30 cellular contexts compared by ENCODE assay signal in the genomic region with DNA sequence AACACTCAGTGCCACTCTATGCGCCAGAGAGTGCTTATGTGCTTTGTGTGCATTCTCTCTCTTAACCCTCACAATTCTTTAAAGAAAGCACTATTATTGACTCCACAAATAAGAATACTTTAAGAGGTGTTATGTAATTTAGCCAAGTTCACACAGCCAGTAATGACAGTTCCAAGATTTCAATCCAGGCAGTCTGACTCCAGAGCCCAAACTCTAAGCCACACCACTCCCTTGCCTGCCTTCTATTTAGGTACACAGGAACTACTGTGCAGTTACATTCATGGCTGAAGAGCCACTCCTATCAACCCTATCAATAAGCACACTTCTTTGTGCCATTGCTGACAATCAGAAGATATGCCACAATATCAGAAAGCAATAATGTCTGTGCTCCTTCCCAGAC.
"Had no signal": no experiment of that assay in that cellular context is flagged by ENCODE, and none has a peak within 500 bp of the region (broad histone marks: within the 10 kb centered on the region; RNA-seq: fewer than 3 reads in every experiment).

No MANE protein-coding gene starts in this region.

- H3K9me3 ChIP-seq: ascending aorta, breast epithelium, esophagus muscularis mucosa, gastrocnemius medialis had no signal

- H3K4me3 ChIP-seq: ascending aorta, breast epithelium, esophagus muscularis mucosa, gastrocnemius medialis had no signal

- H3K36me3 Mint-ChIP-seq: activated CD4-positive, alpha-beta memory T cell treated with anti-CD3 and anti-CD28 coated beads for 36 hours; activated CD8-positive, alpha-beta memory T cell treated with anti-CD3 and anti-CD28 coated beads, Interleukin-2, amount 10 ng/mL, durations not matched to agents 7 days and 5 days; activated naive CD4-positive, alpha-beta T cell treated with anti-CD3 and anti-CD28 coated beads, Interleukin-2, amount 10 ng/mL, durations not matched to agents 7 days and 5 days; activated naive CD4-positive, alpha-beta T cell treated with anti-CD3 and anti-CD28 coated beads, Interleukin-2, amount 50 U/mL, for 72 hours; activated naive CD8-positive, alpha-beta T cell treated with anti-CD3 and anti-CD28 coated beads, Interleukin-2, amount 10 ng/mL, durations not matched to agents 7 days and 5 days; brain had no signal

- H3K27ac Mint-ChIP-seq: activated CD4-positive, alpha-beta memory T cell treated with anti-CD3 and anti-CD28 coated beads for 36 hours; activated CD4-positive, alpha-beta T cell treated with anti-CD3 and anti-CD28 coated beads for 36 hours; activated CD4-positive, alpha-beta T cell treated with anti-CD3 and anti-CD28 coated beads, Interleukin-2, amount 10 ng/mL, durations not matched to agents 24 days and 14 days; activated CD8-positive, alpha-beta memory T cell treated with anti-CD3 and anti-CD28 coated beads, Interleukin-2, amount 10 ng/mL, durations not matched to agents 7 days and 5 days; activated CD8-positive, alpha-beta T cell treated with anti-CD3 and anti-CD28 coated beads, Interleukin-2, amount 10 ng/mL, durations not matched to agents 7 days and 5 days; activated naive CD4-positive, alpha-beta T cell treated with anti-CD3 and anti-CD28 coated beads, Interleukin-2, amount 10 ng/mL, durations not matched to agents 7 days and 5 days; activated naive CD4-positive, alpha-beta T cell treated with anti-CD3 and anti-CD28 coated beads, Interleukin-2, amount 50 U/mL, for 72 hours; activated naive CD8-positive, alpha-beta T cell treated with anti-CD3 and anti-CD28 coated beads, Interleukin-2, amount 10 ng/mL, durations not matched to agents 7 days and 5 days; activated T-helper 1 cell treated with anti-CD3 and anti-CD28 coated beads, Interleukin-12 subunit alpha, Interleukin-12 subunit beta, Interleukin-2, Interleukin-4 antibody, amounts not matched to agents 30 ng/mL and 10 ng/mL and 1 ng/mL, durations not matched to agents 14 hours and 24 hours and 36 hours; activated T-helper 2 cell treated with anti-CD3 and anti-CD28 coated beads, Interferon-gamma antibody, Interleukin-2, Interleukin-4, amounts not matched to agents 10 μg/mL and 5 μg/mL and 100 μg/mL, durations not matched to agents 14 hours and 24 hours and 36 hours; effector memory CD8-positive, alpha-beta T cell had no signal

- H3K4me1 ChIP-seq: breast epithelium had no signal

- ATAC-seq: activated CD4-positive, alpha-beta T cell treated with anti-CD3 and anti-CD28 coated beads for 36 hours; activated CD8-positive, alpha-beta memory T cell treated with anti-CD3 and anti-CD28 coated beads, Interleukin-2, amount 10 ng/mL, durations not matched to agents 7 days and 5 days; activated CD8-positive, alpha-beta T cell treated with anti-CD3 and anti-CD28 coated beads, Interleukin-2, amount 10 ng/mL, durations not matched to agents 7 days and 5 days; activated naive CD4-positive, alpha-beta T cell treated with anti-CD3 and anti-CD28 coated beads, Interleukin-2, amount 50 U/mL, for 72 hours; effector memory CD8-positive, alpha-beta T cell; foreskin keratinocyte; gastrocnemius medialis had no signal

- H3K36me3 ChIP-seq: ascending aorta, breast epithelium, esophagus muscularis mucosa, gastrocnemius medialis had no signal

- H3K27ac ChIP-seq: ascending aorta, breast epithelium, esophagus muscularis mucosa, foreskin keratinocyte had no signal

- DNase-seq: activated CD4-positive, alpha-beta memory T cell treated with anti-CD3 and anti-CD28 coated beads for 36 hours; activated CD4-positive, alpha-beta T cell treated with anti-CD3 and anti-CD28 coated beads for 36 hours; activated CD4-positive, alpha-beta T cell treated with anti-CD3 and anti-CD28 coated beads, Interleukin-2, amount 10 ng/mL, durations not matched to agents 24 days and 14 days; activated CD4-positive, CD25-positive, alpha-beta regulatory T cell; activated CD4-positive, CD25-positive, alpha-beta regulatory T cell treated with anti-CD3 and anti-CD28 coated beads, Interleukin-2, amount 50 U/mL, for 72 hours; activated CD8-positive, alpha-beta memory T cell treated with anti-CD3 and anti-CD28 coated beads, Interleukin-2, amount 10 ng/mL, durations not matched to agents 7 days and 5 days; activated CD8-positive, alpha-beta memory T cell treated with anti-CD3 and anti-CD28 coated beads, Interleukin-2, amount 50 U/mL, for 4 hours; activated CD8-positive, alpha-beta T cell treated with anti-CD3 and anti-CD28 coated beads, Interleukin-2, amount 10 ng/mL, durations not matched to agents 7 days and 5 days; activated effector memory CD4-positive, alpha-beta T cell treated with anti-CD3 and anti-CD28 coated beads, Interleukin-2, amount 50 U/mL, for 16 hours; activated naive CD4-positive, alpha-beta T cell treated with anti-CD3 and anti-CD28 coated beads, Interleukin-2, amount 10 ng/mL, durations not matched to agents 7 days and 5 days; activated naive CD8-positive, alpha-beta T cell treated with anti-CD3 and anti-CD28 coated beads, Interleukin-2, amount 10 ng/mL, durations not matched to agents 7 days and 5 days; activated T-cell treated with anti-CD3 and anti-CD28 coated beads, Interleukin-2, amount 50 U/mL, for 1 hour; activated T-cell treated with anti-CD3 and anti-CD28 coated beads, Interleukin-2, amount 50 U/mL, for 48 hours; caudate nucleus; cortex of kidney; dermis blood vessel endothelial cell; effector CD4-positive, alpha-beta T cell; effector memory CD8-positive, alpha-beta T cell; erythroblast; foreskin keratinocyte; gastrocnemius medialis; glutamatergic neuron; T-helper 2 cell had no signal

- H3K27me3 Mint-ChIP-seq: activated CD4-positive, alpha-beta memory T cell treated with anti-CD3 and anti-CD28 coated beads for 36 hours; activated CD4-positive, alpha-beta T cell treated with anti-CD3 and anti-CD28 coated beads for 36 hours; activated naive CD4-positive, alpha-beta T cell treated with anti-CD3 and anti-CD28 coated beads, Interleukin-2, amount 10 ng/mL, durations not matched to agents 7 days and 5 days; activated naive CD8-positive, alpha-beta T cell treated with anti-CD3 and anti-CD28 coated beads, Interleukin-2, amount 10 ng/mL, durations not matched to agents 7 days and 5 days; brain; effector memory CD8-positive, alpha-beta T cell had no signal

- H3K4me3 Mint-ChIP-seq: activated CD4-positive, alpha-beta memory T cell treated with anti-CD3 and anti-CD28 coated beads for 36 hours; activated CD4-positive, alpha-beta T cell treated with anti-CD3 and anti-CD28 coated beads for 36 hours; activated CD4-positive, alpha-beta T cell treated with anti-CD3 and anti-CD28 coated beads, Interleukin-2, amount 10 ng/mL, durations not matched to agents 24 days and 14 days; activated CD8-positive, alpha-beta memory T cell treated with anti-CD3 and anti-CD28 coated beads, Interleukin-2, amount 10 ng/mL, durations not matched to agents 7 days and 5 days; activated CD8-positive, alpha-beta T cell treated with anti-CD3 and anti-CD28 coated beads, Interleukin-2, amount 10 ng/mL, durations not matched to agents 7 days and 5 days; activated naive CD4-positive, alpha-beta T cell treated with anti-CD3 and anti-CD28 coated beads, Interleukin-2, amount 10 ng/mL, durations not matched to agents 7 days and 5 days; activated naive CD8-positive, alpha-beta T cell treated with anti-CD3 and anti-CD28 coated beads, Interleukin-2, amount 10 ng/mL, durations not matched to agents 7 days and 5 days; activated T-helper 1 cell treated with anti-CD3 and anti-CD28 coated beads, Interleukin-12 subunit alpha, Interleukin-12 subunit beta, Interleukin-2, Interleukin-4 antibody, amounts not matched to agents 30 ng/mL and 10 ng/mL and 1 ng/mL, durations not matched to agents 14 hours and 24 hours and 36 hours; brain; effector memory CD8-positive, alpha-beta T cell had no signal

- H3K4me1 Mint-ChIP-seq: activated CD4-positive, alpha-beta T cell treated with anti-CD3 and anti-CD28 coated beads for 36 hours; activated CD4-positive, alpha-beta T cell treated with anti-CD3 and anti-CD28 coated beads, Interleukin-2, amount 10 ng/mL, durations not matched to agents 24 days and 14 days; activated CD8-positive, alpha-beta memory T cell treated with anti-CD3 and anti-CD28 coated beads, Interleukin-2, amount 10 ng/mL, durations not matched to agents 7 days and 5 days; activated naive CD4-positive, alpha-beta T cell treated with anti-CD3 and anti-CD28 coated beads, Interleukin-2, amount 10 ng/mL, durations not matched to agents 7 days and 5 days; activated naive CD8-positive, alpha-beta T cell treated with anti-CD3 and anti-CD28 coated beads, Interleukin-2, amount 10 ng/mL, durations not matched to agents 7 days and 5 days had no signal

- H3K9me3 Mint-ChIP-seq: activated CD4-positive, alpha-beta memory T cell treated with anti-CD3 and anti-CD28 coated beads for 36 hours; activated CD4-positive, alpha-beta T cell treated with anti-CD3 and anti-CD28 coated beads, Interleukin-2, amount 10 ng/mL, durations not matched to agents 24 days and 14 days; activated naive CD4-positive, alpha-beta T cell treated with anti-CD3 and anti-CD28 coated beads, Interleukin-2, amount 10 ng/mL, durations not matched to agents 7 days and 5 days; activated naive CD4-positive, alpha-beta T cell treated with anti-CD3 and anti-CD28 coated beads, Interleukin-2, amount 50 U/mL, for 72 hours; activated naive CD8-positive, alpha-beta T cell treated with anti-CD3 and anti-CD28 coated beads, Interleukin-2, amount 10 ng/mL, durations not matched to agents 7 days and 5 days; activated T-helper 1 cell treated with anti-CD3 and anti-CD28 coated beads, Interleukin-12 subunit alpha, Interleukin-12 subunit beta, Interleukin-2, Interleukin-4 antibody, amounts not matched to agents 30 ng/mL and 10 ng/mL and 1 ng/mL, durations not matched to agents 14 hours and 24 hours and 36 hours; activated T-helper 2 cell treated with anti-CD3 and anti-CD28 coated beads, Interferon-gamma antibody, Interleukin-2, Interleukin-4, amounts not matched to agents 10 μg/mL and 5 μg/mL and 100 μg/mL, durations not matched to agents 14 hours and 24 hours and 36 hours; brain; effector memory CD8-positive, alpha-beta T cell had no signal

- H3K27me3 ChIP-seq: ascending aorta, breast epithelium, esophagus muscularis mucosa, foreskin keratinocyte, gastrocnemius medialis had no signal
